8 cellular contexts compared by ENCODE assay signal in the genomic region with DNA sequence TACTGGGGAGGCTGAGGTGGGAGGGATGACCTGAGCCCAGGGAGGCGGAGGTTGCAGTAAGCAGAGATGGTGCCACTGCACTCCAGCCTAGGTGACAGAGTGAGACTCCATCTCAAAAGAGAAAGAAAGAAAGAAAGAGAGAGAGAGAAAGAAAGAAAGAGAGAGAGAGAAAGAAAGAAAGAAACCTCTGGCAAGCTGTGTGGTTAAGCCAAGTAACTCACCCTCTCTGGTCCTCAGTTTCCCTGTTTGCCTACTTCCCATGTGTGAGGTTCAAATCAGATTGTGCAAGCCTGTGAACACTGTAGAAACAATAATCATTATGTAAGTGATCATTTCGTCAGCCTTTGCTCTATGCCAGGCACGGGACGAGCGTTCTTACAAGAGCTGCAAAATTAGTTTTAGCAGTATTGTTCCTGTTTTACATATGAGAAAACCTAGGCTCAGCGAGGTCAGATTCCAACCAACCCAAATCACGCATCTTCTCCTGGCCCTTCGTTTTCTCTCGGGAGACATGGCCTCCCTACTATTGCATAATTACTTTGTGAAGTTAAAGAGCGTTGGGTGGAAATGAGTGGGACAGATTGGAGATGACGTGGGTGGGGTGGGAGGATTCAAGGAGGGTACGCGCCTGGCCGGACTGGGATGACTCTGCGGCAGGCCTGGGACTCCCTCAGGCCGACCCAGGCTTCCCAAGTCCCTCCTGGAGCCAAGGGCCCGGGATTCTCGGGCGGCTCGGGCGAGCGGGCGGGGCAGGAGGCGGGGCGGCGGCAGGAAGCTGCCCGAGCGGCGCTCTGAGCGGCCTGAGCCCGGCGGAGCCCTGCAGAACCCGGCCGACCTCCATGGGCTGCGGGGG. TPM values are rescaled to one million over a fixed set of nuclear protein-coding genes. Genes with fewer than 3 reads are reported as not detected.
A peak's percentile ranks its signal among the peaks of the same experiment; 100 is the strongest.
DNase-seq lines count a peak whose midpoint lies in the region; ATAC-seq, FAIRE-seq and TF ChIP-seq lines count a peak whose summit lies in the region.

TSS of gene SNX21 (plus strand) at position 770 of the 853 bp plus-strand sequence. CDS start 121 bp downstream, outside the sequence.

- TF ChIP-seq CTCF in Loucy (conservative IDR thresholded peaks at IDR 0.05; ENCODE audit: low read length) = no peak
- no peak for TF ChIP-seq CTCF in coronary artery (IDR thresholded peaks at IDR 0.05)
- no peak for TF ChIP-seq CTCF in kidney (IDR thresholded peaks at IDR 0.05; ENCODE audit: borderline replicate concordance, extremely low read depth, insufficient read depth)

- H3K9ac ChIP-seq in Loucy (ENCODE audit: low read depth, low read length, poor library complexity, severe bottlenecking) (peak within 1 kb of the TSS; percentile 55), kidney (ENCODE audit: low read length in 2 of 2) (peak within 1 kb of the TSS; percentile 44 to 80), skeletal muscle tissue (ENCODE audit: low read depth in 1 of 3, low read length in 3 of 3) (peak within 1 kb of the TSS; percentile 83 to 96 (median 85))

- no peaks in the 10 kb centered on the region for H4K20me1 ChIP-seq in Loucy (ENCODE audit: insufficient read depth, low read length, poor library complexity, severe bottlenecking)

- H3K9me2 ChIP-seq in Loucy (replicated peaks; ENCODE audit: low read depth, low read length) = no peaks in the 10 kb centered on the region

- H2AFZ ChIP-seq in Loucy (ENCODE audit: low read length) = peak within 1 kb of the TSS; percentile 58

- no peaks in the 10 kb centered on the region for H3K79me2 ChIP-seq in Loucy (ENCODE audit: insufficient read depth, low read length)

- H3K36me3 ChIP-seq in Loucy (ENCODE audit: insufficient read depth, low read length) (no peaks in the 10 kb centered on the region), kidney (ENCODE audit: control insufficient read depth in 1 of 2, insufficient read depth in 2 of 2, low read length in 2 of 2) (peaks cover 0 to 8% of the 10 kb centered on the region in 2 donors), skeletal muscle tissue (ENCODE audit: control insufficient read depth in 3 of 3, insufficient read depth in 3 of 3, low read length in 3 of 3) (peaks cover 3 to 10% (median 8%) of the 10 kb centered on the region in 3 donors)

- peaks cover 5% of the 10 kb centered on the region for H3K27me3 Mint-ChIP-seq in T-helper 17 cell

- peaks cover 2% of the 10 kb centered on the region for H3K36me3 Mint-ChIP-seq in T-helper 17 cell (ENCODE audit: low read depth)

- no peaks in the 10 kb centered on the region for H3K9me3 ChIP-seq in Loucy (ENCODE audit: insufficient read depth, low read depth, low read length)
- no peaks in the 10 kb centered on the region for H3K9me3 ChIP-seq in T-helper 17 cell (ENCODE audit: control insufficient read depth, low read length, poor library complexity, severe bottlenecking)
- no peaks in the 10 kb centered on the region for H3K9me3 ChIP-seq in kidney (ENCODE audit: control insufficient read depth in 1 of 2, low read length in 2 of 2)
- no peaks in the 10 kb centered on the region for H3K9me3 ChIP-seq in skeletal muscle tissue (ENCODE audit: control insufficient read depth in 3 of 3, low read length in 3 of 3)

- H3K4me1 ChIP-seq in Loucy (ENCODE audit: insufficient read depth, low read length, poor library complexity, severe bottlenecking) (peaks cover 8% of the 10 kb centered on the region), kidney (ENCODE audit: control insufficient read depth in 1 of 2, insufficient read depth in 1 of 2, low read depth in 1 of 2, low read length in 2 of 2) (peaks cover 5 to 16% of the 10 kb centered on the region in 2 donors), skeletal muscle tissue (ENCODE audit: control insufficient read depth in 3 of 3, insufficient read depth in 3 of 3, low read length in 3 of 3) (peaks cover 43 to 50% (median 45%) of the 10 kb centered on the region in 3 donors)

- H3K27me3 ChIP-seq in Loucy (ENCODE audit: insufficient read depth, low read length, poor library complexity, severe bottlenecking) (no peaks in the 10 kb centered on the region), skeletal muscle tissue (ENCODE audit: control insufficient read depth in 3 of 3, insufficient read depth in 3 of 3, low read length in 3 of 3) (no peaks in the 10 kb centered on the region)

- no peaks in the 10 kb centered on the region for H3F3A ChIP-seq in Loucy (ENCODE audit: low read depth)

- no peak for FAIRE-seq in kidney (lab: Jason Lieb, UNC)

- H3K4me1 Mint-ChIP-seq in T-helper 17 cell = peaks cover 23% of the 10 kb centered on the region

- ATAC-seq in T-helper 17 cell = peak; percentile 69
- ATAC-seq in HG03097 (IDR thresholded peaks at IDR 0.05; ENCODE audit: low FRiP score, unreplicated experiment) = no peak

- intact Hi-C loops in kidney (cut with DNase I) = no loop called here

- H3K4me3 ChIP-seq in Loucy (ENCODE audit: low read length, poor library complexity, severe bottlenecking) (peak within 1 kb of the TSS; percentile 54), coronary artery (peak within 1 kb of the TSS; percentile 87), kidney (ENCODE audit: low read length in 2 of 2) (peak within 1 kb of the TSS; percentile 64 to 73), skeletal muscle tissue (ENCODE audit: low read length in 3 of 3) (peak within 1 kb of the TSS; percentile 86 to 94 (median 86))

- DNase-seq in NCI-H748 (lab: John Stamatoyannopoulos, UW; ENCODE audit: unreplicated experiment) (peak; percentile 58), NCI-H748 treated with DMSO at 0.1 percent for 48 hours (lab: John Stamatoyannopoulos, UW) (no peak), T-helper 17 cell (peak in 1 of 3 donors; percentile 25), coronary artery (ENCODE audit: low spot score) (peak; percentile 95), kidney (peak; percentile 96)

- peak within 1 kb of the TSS; percentile 89 for H3K27ac Mint-ChIP-seq in T-helper 17 cell

- H3K27ac ChIP-seq in coronary artery (peak within 1 kb of the TSS; percentile 86 to 97), kidney (ENCODE audit: low read depth in 2 of 2, low read length in 2 of 2) (peak within 1 kb of the TSS; percentile 75 to 95), skeletal muscle tissue (ENCODE audit: low read depth, low read length) (peak within 1 kb of the TSS; percentile 90)

- peak within 1 kb of the TSS; percentile 58 for H3K4me2 ChIP-seq in Loucy (ENCODE audit: low read depth, low read length, poor library complexity, severe bottlenecking)

- H3K4me3 Mint-ChIP-seq in T-helper 17 cell = peak within 1 kb of the TSS; percentile 95

RNA-seq across cellular contexts. Expression of gene SNX21, which starts in this region (rescaled TPM):
- total RNA-seq in T-helper 17 cell = 1 to 10 TPM; 1.9 to 3.1 TPM
- total RNA-seq in kidney = 23.2 TPM
- polyA plus RNA-seq in kidney (ENCODE audit: insufficient read depth, low read depth, low replicate concordance) = 35.6 TPM
- 26.6 TPM for total RNA-seq in skeletal muscle tissue
